1 cellular context compared by ENCODE assay signal in genomic region chr16:42069-42457, GRCh38.
TF ChIP-seq lines count a peak whose summit lies in the region.

No MANE protein-coding gene starts in this region.

TF ChIP-seq in K562, 482 proteins besides CTCF, POLR2A, EP300 and RAD21 (continued from another document):
- TF ChIP-seq VEZF1 (CRISPR knock-in tag; IDR thresholded peaks at IDR 0.05) (no peak), DNMT1 (IDR thresholded peaks at IDR 0.05) (no peak), MAFK (IDR thresholded peaks at IDR 0.05; ENCODE audit: low read length) (no peak), UBTF (IDR thresholded peaks at IDR 0.05; ENCODE audit: borderline replicate concordance in 1 of 2, low read depth in 2 of 2, low read length in 2 of 2) (0 out of 4 replicates have a peak, but pooled peaks of 1 of the 2 experiments have one; percentile 38), ATF1 (CRISPR knock-in tag; IDR thresholded peaks at IDR 0.05) (no peak), ATF1 (tag; IDR thresholded peaks at IDR 0.05) (0 out of 2 replicates have a peak, but pooled peaks have one; percentile 20), PRDM10 (IDR thresholded peaks at IDR 0.05; ENCODE audit: partially characterized antibody) (peak; percentile 63), TEAD4 (IDR thresholded peaks at IDR 0.05; ENCODE audit: low read length) (no peak), TEAD4 (CRISPR knock-in tag; IDR thresholded peaks at IDR 0.05; ENCODE audit: borderline replicate concordance) (no peak), FUS (optimal IDR thresholded peaks at IDR 0.05; ENCODE audit: low read depth, low read length) (no peak), SMARCA4 (IDR thresholded peaks at IDR 0.05) (0 out of 2 replicates have a peak, but pooled peaks have one; percentile 18), TAF15 (IDR thresholded peaks at IDR 0.05; ENCODE audit: low read depth, low read length) (no peak), ZNF3 (CRISPR knock-in tag; IDR thresholded peaks at IDR 0.05) (no peak), MAZ (CRISPR knock-in tag; conservative IDR thresholded peaks at IDR 0.05 in 1 of 2, IDR thresholded peaks at IDR 0.05 in 1 of 2) (no peak), SP2 (IDR thresholded peaks at IDR 0.05; ENCODE audit: extremely low read depth, low read depth, low read length, poor library complexity, severe bottlenecking) (no peak)
